Comparison of ENCODE assay signal across 11 cellular contexts in the genomic region with DNA sequence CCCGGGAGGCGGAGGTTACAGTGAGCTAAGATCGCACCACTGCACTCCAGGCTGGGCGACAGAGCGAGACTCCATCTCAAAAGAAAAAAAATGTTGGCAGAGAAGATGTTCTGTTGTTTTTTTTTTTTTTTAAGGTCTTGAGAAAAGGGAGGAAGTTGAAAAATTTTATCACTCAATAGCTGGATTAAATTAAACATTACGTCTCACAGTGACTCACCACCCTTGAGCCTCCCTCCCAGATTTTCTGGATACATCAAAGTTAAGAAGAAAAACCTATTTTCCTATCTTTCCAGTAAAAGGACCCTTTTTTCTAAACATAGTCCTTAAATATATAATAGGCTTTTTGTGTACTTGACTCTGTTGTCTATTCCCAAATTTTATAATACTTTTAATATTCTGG. TPM values are rescaled to one million over a fixed set of nuclear protein-coding genes. Genes with fewer than 3 reads are reported as not detected.
DNase-seq lines count a peak whose midpoint lies in the region; ATAC-seq and TF ChIP-seq lines count a peak whose summit lies in the region.
"Had no signal": no experiment of that assay in that cellular context is flagged by ENCODE, and none has a peak within 500 bp of the region (broad histone marks: within the 10 kb centered on the region; RNA-seq: fewer than 3 reads in every experiment).

No MANE protein-coding gene starts in this region.

- no peaks in the 10 kb centered on the region for H3K9me3 Mint-ChIP-seq in activated T-cell treated with anti-CD3 and anti-CD28 coated beads, Interleukin-2, amount 50 U/mL, for 24 hours
- no peaks in the 10 kb centered on the region for H3K9me3 Mint-ChIP-seq in activated T-cell treated with anti-CD3 and anti-CD28 coated beads, Interleukin-2, amount 50 U/mL, for 72 hours

- intact Hi-C loops in transverse colon (cut with DNase I; ENCODE audit: low total_unique reads): loop anchor here (10.0 kb wide), 2 partner anchors 85 to 155 kb away; no protein-coding TSS in a partner anchor

- WGBS in transverse colon (ENCODE audit: low coverage in 1 of 2), 2 donors: 66 to 70% methylated on average over 3 to 6 of the region's 6 CpGs

- TF ChIP-seq POLR2A in transverse colon (IDR thresholded peaks at IDR 0.05): no peak

- in situ Hi-C loops in brain microvascular endothelial cell (cut with HindIII; ENCODE audit: low pct_ligation_motif_present, low sequenced_read_pairs) (no loop called here), transverse colon (cut with MboI; ENCODE audit: low pct_ligation_motif_present in 1 of 4, low pct_unique_long_range_greater_than_20kb in 1 of 4, low sequenced_read_pairs in 3 of 4) (no loop called here)

- H3K4me1 ChIP-seq in transverse colon: peaks cover 0 to 38% (median 18%) of the 10 kb centered on the region in 4 donors

- H3K4me3 ChIP-seq in brain microvascular endothelial cell (ENCODE audit: low read depth, low read length) (no peak overlapping the region), transverse colon (no peak overlapping the region)

- H3K27ac Mint-ChIP-seq in activated T-cell treated with anti-CD3 and anti-CD28 coated beads, Interleukin-2, amount 50 U/mL, for 24 hours: peak overlapping the region; percentile 12
- H3K27ac Mint-ChIP-seq in activated T-cell treated with anti-CD3 and anti-CD28 coated beads, Interleukin-2, amount 50 U/mL, for 72 hours: no peak overlapping the region

- H3K27ac ChIP-seq in brain microvascular endothelial cell (peak overlapping the region; percentile 49), transverse colon (peak overlapping the region in 3 of 4 donors; percentile 68 to 84 (median 73))

- ATAC-seq in activated T-cell treated with anti-CD3 and anti-CD28 coated beads, Interleukin-2, amount 50 U/mL, for 72 hours (replicated peaks in 1 of 2): no peak

- H3K36me3 Mint-ChIP-seq in activated T-cell treated with anti-CD3 and anti-CD28 coated beads, Interleukin-2, amount 50 U/mL, for 24 hours (ENCODE audit: low read depth): peaks cover 25% of the 10 kb centered on the region
- H3K36me3 Mint-ChIP-seq in activated T-cell treated with anti-CD3 and anti-CD28 coated beads, Interleukin-2, amount 50 U/mL, for 72 hours (ENCODE audit: insufficient read depth in 2 of 2): peaks cover 0 to 4% of the 10 kb centered on the region in 2 donors

- no peak for DNase-seq in activated T-cell treated with anti-CD3 and anti-CD28 coated beads, Interleukin-2, amount 50 U/mL, for 24 hours
- no peak for DNase-seq in activated T-cell treated with anti-CD3 and anti-CD28 coated beads, Interleukin-2, amount 50 U/mL, for 72 hours
- DNase-seq in brain microvascular endothelial cell: peak; percentile 51
- peak; percentile 57 for DNase-seq in hepatic stellate cell (ENCODE audit: low spot score)
- no peak for DNase-seq in transverse colon
- DNase-seq in activated T-cell treated with anti-CD3 and anti-CD28 coated beads, Interleukin-2, amount 50 U/mL, for 1 hour: no peak
- no peak for DNase-seq in stimulated activated naive CD4-positive, alpha-beta T cell treated with Interleukin-2 at 50 U/mL for 16 hours (lab: John Stamatoyannopoulos, UW)
- DNase-seq in NCI-H2029 treated with DMSO at 0.1 percent for 48 hours (lab: John Stamatoyannopoulos, UW): no peak
- DNase-seq: activated CD8-positive, alpha-beta memory T cell treated with anti-CD3 and anti-CD28 coated beads, Interleukin-2, amount 50 U/mL, for 4 hours; NCI-H1092; T1000 had no signal

- no peak for TF ChIP-seq CTCF in brain microvascular endothelial cell (IDR thresholded peaks at IDR 0.05; ENCODE audit: low read depth, low read length, missing control alignments)
- TF ChIP-seq CTCF in transverse colon (IDR thresholded peaks at IDR 0.05): no peak

- no peak overlapping the region for H3K4me3 Mint-ChIP-seq in activated T-cell treated with anti-CD3 and anti-CD28 coated beads, Interleukin-2, amount 50 U/mL, for 24 hours
- H3K4me3 Mint-ChIP-seq in activated T-cell treated with anti-CD3 and anti-CD28 coated beads, Interleukin-2, amount 50 U/mL, for 72 hours: no peak overlapping the region

- H3K27me3 Mint-ChIP-seq in activated T-cell treated with anti-CD3 and anti-CD28 coated beads, Interleukin-2, amount 50 U/mL, for 24 hours: no peaks in the 10 kb centered on the region
- no peaks in the 10 kb centered on the region for H3K27me3 Mint-ChIP-seq in activated T-cell treated with anti-CD3 and anti-CD28 coated beads, Interleukin-2, amount 50 U/mL, for 72 hours (ENCODE audit: low read depth)

- H3K36me3 ChIP-seq in brain microvascular endothelial cell (replicated peaks) (peaks cover 11% of the 10 kb centered on the region), transverse colon (peaks cover 0 to 12% (median 5%) of the 10 kb centered on the region in 4 donors)

- TF ChIP-seq EP300 in transverse colon (IDR thresholded peaks at IDR 0.05; ENCODE audit: low read depth): no peak

- H3K4me1 Mint-ChIP-seq in activated T-cell treated with anti-CD3 and anti-CD28 coated beads, Interleukin-2, amount 50 U/mL, for 24 hours (ENCODE audit: low read depth): peaks cover 21% of the 10 kb centered on the region
- peaks cover 25% of the 10 kb centered on the region for H3K4me1 Mint-ChIP-seq in activated T-cell treated with anti-CD3 and anti-CD28 coated beads, Interleukin-2, amount 50 U/mL, for 72 hours (ENCODE audit: low read depth)

- H3K27me3 ChIP-seq in brain microvascular endothelial cell (replicated peaks) (no peaks in the 10 kb centered on the region), transverse colon (no peaks in the 10 kb centered on the region)

- H3K9me3 ChIP-seq in transverse colon: no peaks in the 10 kb centered on the region

RNA-seq across cellular contexts. Expression of a gene that starts 35.5 kb away (rescaled TPM):
- 10 to 100 TPM; 28.2 to 29.1 TPM for total RNA-seq in activated T-cell treated with anti-CD3 and anti-CD28 coated beads, Interleukin-2, amount 50 U/mL, for 72 hours
- total RNA-seq in transverse colon: 10 to 100 TPM; 10.3 to 30.7 (median 28.9) TPM

RNA-seq across cellular contexts. Expression of a gene that starts 42.9 kb away (rescaled TPM):
- 10 to 100 TPM; 25.2 to 34.6 TPM for total RNA-seq in activated T-cell treated with anti-CD3 and anti-CD28 coated beads, Interleukin-2, amount 50 U/mL, for 72 hours
- total RNA-seq in transverse colon: 100 to 1,000 TPM in 1 of 4 donors, 10 to 100 TPM in 3; 40.8 to 131 (median 76.6) TPM

Comparison
In these comparisons a context has a peak if more than half of its experiments do, and no peak if none do; other contexts are left out.
1. DNase-seq: peak in brain microvascular endothelial cell (single experiment) and hepatic stellate cell (single experiment); none in activated T-cell treated with anti-CD3 and anti-CD28 coated beads, Interleukin-2, amount 50 U/mL, for 24 hours (single experiment), activated T-cell treated with anti-CD3 and anti-CD28 coated beads, Interleukin-2, amount 50 U/mL, for 72 hours (0 of 2), transverse colon (single experiment), activated T-cell treated with anti-CD3 and anti-CD28 coated beads, Interleukin-2, amount 50 U/mL, for 1 hour (single experiment), stimulated activated naive CD4-positive, alpha-beta T cell treated with Interleukin-2 at 50 U/mL for 16 hours (single experiment) and NCI-H2029 treated with DMSO at 0.1 percent for 48 hours (single experiment).